8 cellular contexts compared by ENCODE assay signal in genomic region chr7:39623312-39624201, GRCh38. TPM values are rescaled to one million over a fixed set of nuclear protein-coding genes. Genes with fewer than 3 reads are reported as not detected.
A peak's percentile ranks its signal among the peaks of the same experiment; 100 is the strongest.
DNase-seq lines count a peak whose midpoint lies in the region; ATAC-seq and TF ChIP-seq lines count a peak whose summit lies in the region.

TSS of gene RALA (plus strand) at chr7:39623572. CDS start at chr7:39686668, 63,096 bp downstream.

- DNase-seq in DMS 273 treated with DMSO at 0.1 percent for 48 hours (lab: John Stamatoyannopoulos, UW) (peak; percentile 76), HuH-7.5 (ENCODE audit: low spot score) (peak; percentile 93), OCI-M1 (lab: John Stamatoyannopoulos, UW) (peak; percentile 89), activated T-cell treated with anti-CD3 and anti-CD28 coated beads for 4 hours (peak; percentile 84), epithelial cell of esophagus (ENCODE audit: low read depth) (peak; percentile 93)
- DNase-seq in stimulated activated CD8-positive, alpha-beta memory T cell treated with anti-CD3 and anti-CD28 coated beads, Interleukin-2, amount 100 ng/mL, for 48 hours (ENCODE audit: low read depth in 2 of 2) = peak; percentile 84 to 85

- H3K9me3 ChIP-seq in mononuclear cell (ENCODE audit: low read depth, low read length) = no peaks in the 10 kb centered on the region

- peak; percentile 98 for ATAC-seq in GM21526 (IDR thresholded peaks at IDR 0.05; ENCODE audit: low FRiP score, unreplicated experiment)

- H3K4me3 ChIP-seq in epithelial cell of esophagus (ENCODE audit: low read length) (peak within 1 kb of the TSS; percentile 82), mononuclear cell (ENCODE audit: low read length) (peak within 1 kb of the TSS; percentile 81)

- peaks cover 21% of the 10 kb centered on the region for H3K4me1 ChIP-seq in mononuclear cell (ENCODE audit: insufficient read depth, low read length)

- TF ChIP-seq CTCF in epithelial cell of esophagus (IDR thresholded peaks at IDR 0.05; ENCODE audit: insufficient read depth, low read depth, low read length, missing control alignments) = no peak

- no peaks in the 10 kb centered on the region for H3K27me3 ChIP-seq in mononuclear cell (ENCODE audit: insufficient read depth, low read length)

RNA-seq across cellular contexts. Expression of gene RALA, which starts in this region (rescaled TPM):
- total RNA-seq in mononuclear cell = 10.6 TPM

Comparison
In these comparisons a context has a peak if more than half of its experiments do, and no peak if none do; other contexts are left out.
1. Peak in every context shown above with its lines: DNase-seq, ATAC-seq and H3K4me3 ChIP-seq.